ENCODE assay signal across 8 cellular contexts in genomic region chr7:78039791-78040776, GRCh38.
DNase-seq lines count a peak whose midpoint lies in the region; ATAC-seq and TF ChIP-seq lines count a peak whose summit lies in the region.

No MANE protein-coding gene starts in this region.

- H3K27ac ChIP-seq in H9 (ENCODE audit: insufficient read length, low read depth, low read length), result no peak overlapping the region

- peak; percentile 60 for ATAC-seq in left ventricle myocardium superior

- no peak overlapping the region for H3T11ph ChIP-seq in H9 (ENCODE audit: low read length)

- no peaks in the 10 kb centered on the region; a peak in 1 of 5 replicates for H3K9me3 Mint-ChIP-seq in H9

- H3K27me3 Mint-ChIP-seq in H9 (ENCODE audit: low read depth), result peaks cover 3% of the 10 kb centered on the region; the same call in 1 of the 2 replicates

- H3K4me1 ChIP-seq in H9 (ENCODE audit: insufficient read depth, low read length), result peaks cover 6% of the 10 kb centered on the region; the same call in 1 of the 2 replicates

- no peak overlapping the region for H3K56ac ChIP-seq in H9 (ENCODE audit: insufficient read length, low read depth, low read length)

- no peaks in the 10 kb centered on the region for H3K79me2 ChIP-seq in H9 (ENCODE audit: insufficient read depth, low read length)

- H2AK5ac ChIP-seq in H9 (ENCODE audit: insufficient read length, low read length), result no peak overlapping the region

- H4K8ac ChIP-seq in H9 (replicated peaks; ENCODE audit: insufficient read length, low read depth, low read length), result no peak overlapping the region

- H4K5ac ChIP-seq in H9 (ENCODE audit: insufficient read length, low read depth, low read length), result no peak overlapping the region

- H3K4me1 Mint-ChIP-seq in H9, result peaks cover 39 to 43% of the 10 kb centered on the region in 2 experiments

- H3K4me2 ChIP-seq in H9 (ENCODE audit: insufficient read depth, insufficient read length, low read length), result no peak overlapping the region

- peak overlapping the region in 1 of 2 experiments; percentile 9; a peak in 1 of 5 replicates for H3K4me3 Mint-ChIP-seq in H9

- H3K9me3 ChIP-seq in H9 (ENCODE audit: control insufficient read depth, low read depth, low read length), result no peaks in the 10 kb centered on the region

- H3K79me1 ChIP-seq in H9 (ENCODE audit: insufficient read depth, low read depth, low read length, poor library complexity, severe bottlenecking), result no peaks in the 10 kb centered on the region

- no peaks in the 10 kb centered on the region for H4K20me1 ChIP-seq in H9 (ENCODE audit: control insufficient read depth, insufficient read depth, insufficient read length)

- no peak overlapping the region for H3K14ac ChIP-seq in H9 (ENCODE audit: insufficient read depth, low read length)

- peak; percentile 81 for DNase-seq in H9
- DNase-seq in NAMALWA (ENCODE audit: low spot score), result peak; percentile 66
- DNase-seq in activated T-helper 9 cell treated with anti-CD3 and anti-CD28 coated beads, Interleukin-2, amount 50 U/mL, for 16 hours (ENCODE audit: low read depth), result peak; percentile 42
- DNase-seq in left ventricle myocardium superior, result peak; percentile 49
- peak; percentile 5 to 27 for DNase-seq in stimulated activated CD8-positive, alpha-beta memory T cell treated with anti-CD3 and anti-CD28 coated beads, Interleukin-15, amount 100 ng/mL, for 48 hours (ENCODE audit: low read depth in 2 of 2)
- no peak for DNase-seq in NCI-H1417 treated with DMSO at 0.1 percent for 48 hours (lab: John Stamatoyannopoulos, UW)
- no peak for DNase-seq in hepatic stellate cell (ENCODE audit: low spot score)

- WGBS in H9 (ENCODE audit: extremely low coverage, insufficient read length, low lambda C conversion rate), result no CpG with 5 or more reads among the region's 40 CpGs

- no peak overlapping the region for H2BK12ac ChIP-seq in H9 (ENCODE audit: insufficient read length, low read depth, low read length)

- no peak overlapping the region for H2AFZ ChIP-seq in H9 (ENCODE audit: low read length)

- H2BK15ac ChIP-seq in H9 (ENCODE audit: low read depth, low read length), result no peak overlapping the region

- no peaks in the 10 kb centered on the region for H3K27me3 ChIP-seq in H9 (ENCODE audit: insufficient read depth, low read length)

- H3K23ac ChIP-seq in H9 (ENCODE audit: insufficient read length, low read depth, low read length), result no peak overlapping the region

- peak; percentile 94 for TF ChIP-seq CTCF in GM12875 (IDR thresholded peaks at IDR 0.05; ENCODE audit: borderline replicate concordance, insufficient read depth, low read depth, low read length)
- TF ChIP-seq CTCF in H9 (conservative IDR thresholded peaks at IDR 0.05), result peak; percentile 89

- H3K23me2 ChIP-seq in H9 (ENCODE audit: insufficient read length, low read depth, low read length, poor library complexity, severe bottlenecking), result no peaks in the 10 kb centered on the region

- H2BK120ac ChIP-seq in H9 (ENCODE audit: low read depth, low read length, poor library complexity, severe bottlenecking), result no peak overlapping the region

- no peaks in the 10 kb centered on the region; a peak in 1 of 7 replicates for H3K36me3 Mint-ChIP-seq in H9 (ENCODE audit: insufficient read depth in 1 of 3, low read depth in 3 of 3)

- H3K18ac ChIP-seq in H9 (ENCODE audit: insufficient read length, low read depth, low read length), result no peak overlapping the region

- no peak overlapping the region for H2BK5ac ChIP-seq in H9 (ENCODE audit: insufficient read length, low read length)

- H4K91ac ChIP-seq in H9 (ENCODE audit: insufficient read length, low read depth, low read length), result no peak overlapping the region

- no peak overlapping the region for H2BK20ac ChIP-seq in H9 (ENCODE audit: low read depth, low read length, poor library complexity, severe bottlenecking)

- H3K4me3 ChIP-seq in GM12875 (ENCODE audit: low read depth, low read length), result no peak overlapping the region

- H3K27ac Mint-ChIP-seq in H9, result no peak overlapping the region; a peak in 1 of 7 replicates

- no peak overlapping the region for H3K4ac ChIP-seq in H9 (ENCODE audit: low read depth, low read length)

- no peak overlapping the region for H3K9ac ChIP-seq in H9 (ENCODE audit: extremely low read depth, insufficient read length, low read length)

- intact Hi-C loops in left ventricle myocardium superior (cut with micrococcal nuclease), result no loop called here

Comparison
In these comparisons a context has a peak if more than half of its experiments do, and no peak if none do; other contexts are left out.
1. DNase-seq: peak in H9 (single experiment), NAMALWA (single experiment), activated T-helper 9 cell treated with anti-CD3 and anti-CD28 coated beads, Interleukin-2, amount 50 U/mL, for 16 hours (single experiment), left ventricle myocardium superior (single experiment) and stimulated activated CD8-positive, alpha-beta memory T cell treated with anti-CD3 and anti-CD28 coated beads, Interleukin-15, amount 100 ng/mL, for 48 hours (2 of 2); none in NCI-H1417 treated with DMSO at 0.1 percent for 48 hours (single experiment) and hepatic stellate cell (single experiment).